Comparison of ENCODE assay signal across 8 cellular contexts in genomic region chr7:134865001-134865845, GRCh38.
DNase-seq lines count a peak whose midpoint lies in the region; ATAC-seq and TF ChIP-seq lines count a peak whose summit lies in the region.

No MANE protein-coding gene starts in this region.

- H3K9ac ChIP-seq in HUES64 (ENCODE audit: low read depth, low read length) (peak overlapping the region; percentile 8; the same call in 1 of the 2 replicates), mammary epithelial cell (ENCODE audit: insufficient read depth, low read length) (no peak overlapping the region)

- DNase-seq in mammary epithelial cell (no peak), natural killer cell (no peak), immature natural killer cell (no peak), cerebellum (ENCODE audit: low spot score) (no peak), NCI-H345 treated with DMSO at 0.1 percent for 48 hours (lab: John Stamatoyannopoulos, UW; ENCODE audit: unreplicated experiment) (no peak)

- H3K4me1 ChIP-seq in HUES64 (ENCODE audit: insufficient read depth, low read length) (peaks cover 26% of the 10 kb centered on the region), mammary epithelial cell (ENCODE audit: insufficient read depth, low read length) (peaks cover 6% of the 10 kb centered on the region)

- H3K4me2 ChIP-seq in mammary epithelial cell (ENCODE audit: insufficient read depth, low read depth, low read length) = peak overlapping the region; percentile 29

- H3K9me3 ChIP-seq in HUES64 (ENCODE audit: insufficient read depth, low read depth, low read length) (no peaks in the 10 kb centered on the region), mammary epithelial cell (replicated peaks; ENCODE audit: insufficient read depth, low read length) (no peaks in the 10 kb centered on the region)

- H3K36me3 Mint-ChIP-seq in natural killer cell = no peaks in the 10 kb centered on the region
- no peaks in the 10 kb centered on the region for H3K36me3 Mint-ChIP-seq in immature natural killer cell

- H3K27me3 Mint-ChIP-seq in natural killer cell (ENCODE audit: low read depth in 2 of 2) = peaks cover 3 to 7% of the 10 kb centered on the region in 2 donors
- peaks cover 2 to 10% (median 3%) of the 10 kb centered on the region in 3 donors for H3K27me3 Mint-ChIP-seq in immature natural killer cell (ENCODE audit: low read depth in 3 of 3)

- WGBS in HUES64 = 83% methylated on average over 8 of the region's 9 CpGs
- WGBS in mammary epithelial cell (ENCODE audit: low coverage, missing lambda C conversion rate) = 47% methylated on average over 9 of the region's 9 CpGs

- peaks cover 21% of the 10 kb centered on the region for H3K79me2 ChIP-seq in mammary epithelial cell (ENCODE audit: insufficient read depth, low read length)

- intact Hi-C loops in mammary epithelial cell (cut with micrococcal nuclease) = no loop called here
- intact Hi-C loops in natural killer cell (cut with micrococcal nuclease) = no loop called here

- H3K27ac ChIP-seq in HUES64 (ENCODE audit: low read depth, low read length) (peak overlapping the region; percentile 40), mammary epithelial cell (ENCODE audit: insufficient read depth, low read depth, low read length) (no peak overlapping the region)

- H3K4me3 ChIP-seq in HUES64 (ENCODE audit: low read length) (no peak overlapping the region), mammary epithelial cell (replicated peaks in 1 of 3; ENCODE audit: insufficient read depth in 1 of 3, low read depth in 2 of 3, low read length in 3 of 3) (no peak overlapping the region)

- no peak overlapping the region for H3K4me3 Mint-ChIP-seq in natural killer cell
- peak overlapping the region in 1 of 5 donors; percentile 15 for H3K4me3 Mint-ChIP-seq in immature natural killer cell

- TF ChIP-seq CTCF in mammary epithelial cell (conservative IDR thresholded peaks at IDR 0.05 in 1 of 2, IDR thresholded peaks at IDR 0.05 in 1 of 2; ENCODE audit: extremely low read depth in 1 of 2, insufficient read depth in 1 of 2, low read depth in 1 of 2, low read length in 2 of 2) (no peak), natural killer cell (IDR thresholded peaks at IDR 0.05) (no peak)

- H3K9me3 Mint-ChIP-seq in natural killer cell (no peaks in the 10 kb centered on the region), immature natural killer cell (no peaks in the 10 kb centered on the region)

- CTCF ChIA-PET in mammary epithelial cell (lab: Charles Lee; ENCODE audit: low non-redundant PET) = no interaction called here

- H3K27ac Mint-ChIP-seq in natural killer cell (no peak overlapping the region), immature natural killer cell (no peak overlapping the region)

- ATAC-seq in GM19023 (IDR thresholded peaks at IDR 0.05; ENCODE audit: unreplicated experiment) (peak; percentile 75), natural killer cell (peak in 2 of 3 donors; percentile 54 to 64), HG03457 (IDR thresholded peaks at IDR 0.05; ENCODE audit: unreplicated experiment) (no peak)

- BruUV-seq in mammary epithelial cell (replicated peaks; lab: Mats Ljungman, UMichigan) = no TSS peak

- dilution Hi-C loops in mammary epithelial cell (cut with HindIII; ENCODE audit: low sequenced_read_pairs) = no loop called here

- H3K4me1 Mint-ChIP-seq in natural killer cell (peaks cover 9% of the 10 kb centered on the region in 2 donors), immature natural killer cell (peaks cover 7 to 13% of the 10 kb centered on the region in 2 donors)

- H3K36me3 ChIP-seq in HUES64 (ENCODE audit: insufficient read depth, low read length) (peaks cover 27% of the 10 kb centered on the region), mammary epithelial cell (ENCODE audit: insufficient read depth, low read length) (peaks cover 10% of the 10 kb centered on the region)

- peak overlapping the region; percentile 41 for H2AFZ ChIP-seq in mammary epithelial cell (ENCODE audit: low read depth, low read length)

- in situ Hi-C loops in mammary epithelial cell (cut with MboI; ENCODE audit: low sequenced_read_pairs in 2 of 2) = no loop called here

- H3K27me3 ChIP-seq in HUES64 (ENCODE audit: insufficient read depth, low read length) (no peaks in the 10 kb centered on the region), mammary epithelial cell (ENCODE audit: insufficient read depth, low read length) (no peaks in the 10 kb centered on the region)

- H4K20me1 ChIP-seq in mammary epithelial cell (ENCODE audit: insufficient read depth, low read length) = no peaks in the 10 kb centered on the region
